8 cellular contexts compared by ENCODE assay signal in the genomic region with DNA sequence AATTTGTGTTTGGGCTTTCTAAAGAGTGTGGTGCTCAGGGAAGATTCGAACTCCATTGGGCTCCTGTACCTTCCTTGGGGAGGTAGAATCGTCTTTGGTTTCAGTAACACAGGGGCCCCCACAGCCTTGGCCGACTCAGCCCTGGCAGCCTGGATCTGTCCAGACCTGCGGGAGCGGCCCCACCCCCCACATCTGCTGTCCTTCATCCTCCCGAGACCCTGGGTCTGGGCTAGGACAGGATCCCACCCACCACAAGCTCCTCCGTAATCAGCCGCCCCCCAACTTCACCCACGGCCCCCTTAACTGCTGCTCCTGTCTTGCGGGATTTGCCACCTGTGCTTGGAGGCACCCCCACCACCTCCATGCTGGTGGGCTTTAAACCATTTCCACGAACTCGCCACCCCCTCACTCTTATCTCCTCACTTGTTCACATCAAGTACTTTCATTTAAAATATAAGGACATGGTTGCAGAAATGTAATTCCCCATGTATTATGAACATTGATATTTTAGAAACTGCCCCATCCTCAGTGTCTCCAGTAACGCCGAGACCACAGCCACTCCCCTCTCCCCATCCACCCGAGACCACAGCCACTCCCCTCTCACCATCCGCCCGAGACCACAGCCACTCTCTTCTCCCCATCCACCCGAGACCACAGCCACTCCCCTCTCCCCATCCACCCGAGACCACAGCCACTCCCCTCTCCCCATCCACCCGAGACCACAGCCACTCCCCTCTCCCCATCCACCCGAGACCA.
DNase-seq lines count a peak whose midpoint lies in the region; ATAC-seq, FAIRE-seq and TF ChIP-seq lines count a peak whose summit lies in the region.
"Not testable (repeated sequence)": the region's sequence is repeated elsewhere in the genome, so short reads cannot be mapped to it uniquely, and the experiment has no call there.

No MANE protein-coding gene starts in this region.

- H3K18ac ChIP-seq in H1 (ENCODE audit: extremely low read depth, low read length) = not testable (repeated sequence)
- peak overlapping the region; percentile 48 for H3K18ac ChIP-seq in neuronal stem cell (ENCODE audit: low read length)

- H2BK15ac ChIP-seq in H1 (ENCODE audit: low read length); neuronal stem cell (ENCODE audit: low read length): not testable (repeated sequence)

- peak overlapping the region in 6 of 7 donors; percentile 48 to 86 (median 72) for H3K27ac Mint-ChIP-seq in CD4-positive, alpha-beta memory T cell
- H3K27ac Mint-ChIP-seq in activated CD8-positive, alpha-beta T cell treated with anti-CD3 and anti-CD28 coated beads, Interleukin-2, amount 10 ng/mL, durations not matched to agents 7 days and 5 days = peak overlapping the region; percentile 15
- peak overlapping the region; percentile 75 for H3K27ac Mint-ChIP-seq in activated naive CD8-positive, alpha-beta T cell treated with anti-CD3 and anti-CD28 coated beads, Interleukin-2, amount 10 ng/mL, durations not matched to agents 7 days and 5 days
- peak overlapping the region; percentile 74 for H3K27ac Mint-ChIP-seq in memory B cell

- H3K36me3 ChIP-seq in CD4-positive, alpha-beta memory T cell (ENCODE audit: insufficient read depth, low read length); HUES48 (ENCODE audit: control insufficient read depth, insufficient read depth, low read length); SJCRH30; H1 (ENCODE audit: control insufficient read depth in 2 of 4, insufficient read depth in 4 of 4, low read length in 3 of 4); neuronal stem cell (replicated peaks in 1 of 2; ENCODE audit: control insufficient read depth in 2 of 2, insufficient read depth in 2 of 2, low read length in 2 of 2): not testable (repeated sequence)

- H3K4me1 Mint-ChIP-seq in CD4-positive, alpha-beta memory T cell = peaks cover 7 to 17% (median 12%) of the 10 kb centered on the region in 4 donors
- H3K4me1 Mint-ChIP-seq in activated CD8-positive, alpha-beta T cell treated with anti-CD3 and anti-CD28 coated beads, Interleukin-2, amount 10 ng/mL, durations not matched to agents 7 days and 5 days (ENCODE audit: low read depth); activated naive CD8-positive, alpha-beta T cell treated with anti-CD3 and anti-CD28 coated beads, Interleukin-2, amount 10 ng/mL, durations not matched to agents 7 days and 5 days; memory B cell: not testable (repeated sequence)

- 74% methylated on average over 20 of the region's 21 CpGs; no CpG with 5 or more reads in 1 of the 2 experiments for WGBS in H1 (ENCODE audit: extremely low coverage in 1 of 2, insufficient coverage in 1 of 2, insufficient read length in 1 of 2, insufficient replicate concordance in 2 of 2, low coverage in 1 of 2, low lambda C conversion rate in 2 of 2, missing lambda C conversion rate in 1 of 2), 2 experiments
- WGBS in neuronal stem cell (ENCODE audit: extremely low coverage in 2 of 2, insufficient read length in 2 of 2, insufficient replicate concordance in 1 of 2), 2 donors = no CpG with 5 or more reads among the region's 21 CpGs

- not testable (repeated sequence) for H3K79me2 ChIP-seq in H1 (ENCODE audit: control insufficient read depth in 1 of 2, insufficient read depth in 2 of 2, low read length in 2 of 2)

- H3K23me2 ChIP-seq in H1 (ENCODE audit: low read depth, low read length) = not testable (repeated sequence)

- not testable (repeated sequence) for TF ChIP-seq RAD21 in H1 (IDR thresholded peaks at IDR 0.05 in 1 of 2, conservative IDR thresholded peaks at IDR 0.05 in 1 of 2; ENCODE audit: low read depth in 2 of 2, low read length in 2 of 2)

- H3K9me3 ChIP-seq in CD4-positive, alpha-beta memory T cell (ENCODE audit: control insufficient read depth in 1 of 2, low read length in 2 of 2); HUES48 (ENCODE audit: control insufficient read depth, insufficient read depth, low read length); SJCRH30 (replicated peaks); H1 (ENCODE audit: insufficient read depth in 2 of 2, low read depth in 1 of 2, low read length in 1 of 2); neuronal stem cell (replicated peaks in 1 of 2; ENCODE audit: control insufficient read depth in 2 of 2, insufficient read depth in 1 of 2, low read depth in 1 of 2, low read length in 2 of 2): not testable (repeated sequence)

- not testable (repeated sequence) for TF ChIP-seq EP300 in H1 (IDR thresholded peaks at IDR 0.05; ENCODE audit: borderline replicate concordance in 1 of 2, low read depth in 2 of 2, low read length in 2 of 2)

- H4K8ac ChIP-seq in H1 (ENCODE audit: extremely low read depth, insufficient read depth, low read length); neuronal stem cell (ENCODE audit: low read depth, low read length): not testable (repeated sequence)

- peak overlapping the region in 3 of 8 donors; percentile 21 to 36 (median 30) for H3K4me3 Mint-ChIP-seq in CD4-positive, alpha-beta memory T cell
- not testable (repeated sequence) for H3K4me3 Mint-ChIP-seq in activated CD8-positive, alpha-beta T cell treated with anti-CD3 and anti-CD28 coated beads, Interleukin-2, amount 10 ng/mL, durations not matched to agents 7 days and 5 days; activated naive CD8-positive, alpha-beta T cell treated with anti-CD3 and anti-CD28 coated beads, Interleukin-2, amount 10 ng/mL, durations not matched to agents 7 days and 5 days; memory B cell

- H3K36me3 Mint-ChIP-seq in CD4-positive, alpha-beta memory T cell; activated CD8-positive, alpha-beta T cell treated with anti-CD3 and anti-CD28 coated beads, Interleukin-2, amount 10 ng/mL, durations not matched to agents 7 days and 5 days (ENCODE audit: low read depth); activated naive CD8-positive, alpha-beta T cell treated with anti-CD3 and anti-CD28 coated beads, Interleukin-2, amount 10 ng/mL, durations not matched to agents 7 days and 5 days; memory B cell: not testable (repeated sequence)

- H2BK12ac ChIP-seq in H1 (ENCODE audit: low read depth, low read length) = peak overlapping the region; percentile 90
- H2BK12ac ChIP-seq in neuronal stem cell (ENCODE audit: low read length) = not testable (repeated sequence)

- H3K4me3 ChIP-seq in CD4-positive, alpha-beta memory T cell (ENCODE audit: low read length in 2 of 2); HUES48 (ENCODE audit: low read depth, low read length); SJCRH30; H1 (ENCODE audit: extremely low read depth in 1 of 4, insufficient read depth in 2 of 4, low read depth in 3 of 4, low read length in 4 of 4); neuronal stem cell (ENCODE audit: low read length in 2 of 2): not testable (repeated sequence)

- H3K27ac ChIP-seq in CD4-positive, alpha-beta memory T cell (ENCODE audit: low read depth, low read length); H1 (ENCODE audit: low read depth, low read length); neuronal stem cell (replicated peaks; ENCODE audit: low read length): not testable (repeated sequence)
- H3K27ac ChIP-seq in HUES48 (ENCODE audit: low read depth, low read length) (peak overlapping the region; percentile 63), SJCRH30 (peak overlapping the region; percentile 72)

- not testable (repeated sequence) for TF ChIP-seq CTCF in H1 (IDR thresholded peaks at IDR 0.05; ENCODE audit: control extremely low read depth in 1 of 3, insufficient read depth in 1 of 3, low read depth in 1 of 3, low read length in 3 of 3)

- CTCF ChIA-PET in CD4-positive, alpha-beta memory T cell (lab: Charles Lee; ENCODE audit: partially characterized antibody); activated CD8-positive, alpha-beta T cell treated with anti-CD3 and anti-CD28 coated beads, Interleukin-2, amount 10 ng/mL, durations not matched to agents 7 days and 5 days (lab: Charles Lee); H1 (lab: Charles Lee; ENCODE audit: partially characterized antibody): not testable (repeated sequence)

- not testable (repeated sequence) for H2AFZ ChIP-seq in H1 (ENCODE audit: low read length); neuronal stem cell (ENCODE audit: low read length)

- not testable (repeated sequence) for H3K27me3 Mint-ChIP-seq in CD4-positive, alpha-beta memory T cell; activated CD8-positive, alpha-beta T cell treated with anti-CD3 and anti-CD28 coated beads, Interleukin-2, amount 10 ng/mL, durations not matched to agents 7 days and 5 days (ENCODE audit: low read depth); activated naive CD8-positive, alpha-beta T cell treated with anti-CD3 and anti-CD28 coated beads, Interleukin-2, amount 10 ng/mL, durations not matched to agents 7 days and 5 days; memory B cell

- not testable (repeated sequence) for H3K79me1 ChIP-seq in H1 (ENCODE audit: low read depth, low read length); neuronal stem cell (ENCODE audit: low read depth, low read length)

- H3K56ac ChIP-seq in H1 (replicated peaks; ENCODE audit: insufficient read length, low read depth, low read length) = not testable (repeated sequence)

- POLR2A ChIA-PET in CD4-positive, alpha-beta memory T cell (lab: Charles Lee; ENCODE audit: partially characterized antibody); activated CD8-positive, alpha-beta T cell treated with anti-CD3 and anti-CD28 coated beads, Interleukin-2, amount 10 ng/mL, durations not matched to agents 7 days and 5 days (lab: Charles Lee); activated naive CD8-positive, alpha-beta T cell treated with anti-CD3 and anti-CD28 coated beads, Interleukin-2, amount 10 ng/mL, durations not matched to agents 7 days and 5 days (lab: Charles Lee); H1 (lab: Charles Lee; ENCODE audit: partially characterized antibody): not testable (repeated sequence)

- H3K9me3 Mint-ChIP-seq in CD4-positive, alpha-beta memory T cell = peaks cover 3 to 25% (median 6%) of the 10 kb centered on the region in 8 donors
- not testable (repeated sequence) for H3K9me3 Mint-ChIP-seq in activated CD8-positive, alpha-beta T cell treated with anti-CD3 and anti-CD28 coated beads, Interleukin-2, amount 10 ng/mL, durations not matched to agents 7 days and 5 days (ENCODE audit: insufficient read depth); memory B cell
- peaks cover 10% of the 10 kb centered on the region for H3K9me3 Mint-ChIP-seq in activated naive CD8-positive, alpha-beta T cell treated with anti-CD3 and anti-CD28 coated beads, Interleukin-2, amount 10 ng/mL, durations not matched to agents 7 days and 5 days

- H3K4ac ChIP-seq in H1 (replicated peaks; ENCODE audit: insufficient read length, low read depth, low read length); neuronal stem cell (ENCODE audit: low read length): not testable (repeated sequence)

- peak in 4 of 5 donors; percentile 19 to 42 (median 38) for DNase-seq in CD4-positive, alpha-beta memory T cell
- DNase-seq in SJCRH30; activated CD8-positive, alpha-beta T cell treated with anti-CD3 and anti-CD28 coated beads, Interleukin-2, amount 10 ng/mL, durations not matched to agents 7 days and 5 days; activated naive CD8-positive, alpha-beta T cell treated with anti-CD3 and anti-CD28 coated beads, Interleukin-2, amount 10 ng/mL, durations not matched to agents 7 days and 5 days; H1 (ENCODE audit: low read depth in 1 of 2, low spot score in 2 of 2); neuronal stem cell (ENCODE audit: low spot score): not testable (repeated sequence)
- DNase-seq in memory B cell (ENCODE audit: low spot score in 2 of 2) = peak in 1 of 2 donors; percentile 5

- FAIRE-seq in H1 (lab: Jason Lieb, UNC) = not testable (repeated sequence)

- peaks cover 18% of the 10 kb centered on the region for H3K4me1 ChIP-seq in CD4-positive, alpha-beta memory T cell (ENCODE audit: insufficient read depth, low read length)
- H3K4me1 ChIP-seq in HUES48 (ENCODE audit: control insufficient read depth, insufficient read depth, low read length) (peaks cover 32% of the 10 kb centered on the region), SJCRH30 (peaks cover 21% of the 10 kb centered on the region), H1 (replicated peaks in 1 of 4; ENCODE audit: control insufficient read depth in 3 of 4, insufficient read depth in 4 of 4, low read length in 3 of 4) (peaks cover 0 to 27% (median 18%) of the 10 kb centered on the region in 4 experiments; a peak in 6 of 7 replicates), neuronal stem cell (ENCODE audit: control insufficient read depth in 2 of 2, insufficient read depth in 1 of 2, low read depth in 1 of 2, low read length in 2 of 2) (peaks cover 16 to 18% of the 10 kb centered on the region in 2 donors)

- intact Hi-C loops in CD4-positive, alpha-beta memory T cell (cut with micrococcal nuclease) = not testable (repeated sequence)

- H3K27me3 ChIP-seq in CD4-positive, alpha-beta memory T cell (ENCODE audit: insufficient read depth, low read length); HUES48 (ENCODE audit: control insufficient read depth, insufficient read depth, low read length); SJCRH30; H1 (replicated peaks in 1 of 4; ENCODE audit: control insufficient read depth in 3 of 4, extremely low read depth in 1 of 4, insufficient read depth in 3 of 4, low read length in 3 of 4); neuronal stem cell (ENCODE audit: control insufficient read depth in 3 of 3, insufficient read depth in 3 of 3, low read depth in 1 of 3, low read length in 3 of 3): not testable (repeated sequence)

- not testable (repeated sequence) for H3K23ac ChIP-seq in H1 (ENCODE audit: insufficient read length); neuronal stem cell (ENCODE audit: low read depth, low read length, poor library complexity)

- peak overlapping the region; percentile 96; the same call in 1 of the 2 replicates for H2BK20ac ChIP-seq in H1 (ENCODE audit: low read length)

- not testable (repeated sequence) for H3K4me2 ChIP-seq in H1 (ENCODE audit: insufficient read depth in 1 of 2, low read depth in 2 of 2, low read length in 2 of 2); neuronal stem cell (ENCODE audit: insufficient read depth, low read length, poor library complexity, severe bottlenecking)

- H4K91ac ChIP-seq in H1 (replicated peaks; ENCODE audit: insufficient read length, low read length); neuronal stem cell (ENCODE audit: low read depth, low read length, poor library complexity): not testable (repeated sequence)

- not testable (repeated sequence) for TF ChIP-seq POLR2A in H1 (IDR thresholded peaks at IDR 0.05; ENCODE audit: control extremely low read depth in 1 of 2, low read depth in 2 of 2, low read length in 2 of 2)

- peak overlapping the region; percentile 66; the same call in 1 of the 2 replicates for H2BK5ac ChIP-seq in H1 (ENCODE audit: low read depth, low read length)
- H2BK5ac ChIP-seq in neuronal stem cell (ENCODE audit: low read length) = not testable (repeated sequence)

- not testable (repeated sequence) for ATAC-seq in activated CD8-positive, alpha-beta T cell treated with anti-CD3 and anti-CD28 coated beads, Interleukin-2, amount 10 ng/mL, durations not matched to agents 7 days and 5 days; activated naive CD8-positive, alpha-beta T cell treated with anti-CD3 and anti-CD28 coated beads, Interleukin-2, amount 10 ng/mL, durations not matched to agents 7 days and 5 days (ENCODE audit: low read depth); memory B cell (ENCODE audit: low read depth)

- not testable (repeated sequence) for H3K14ac ChIP-seq in H1 (ENCODE audit: insufficient read length)
- H3K14ac ChIP-seq in neuronal stem cell (ENCODE audit: low read length) = peak overlapping the region; percentile 56

- H2AK5ac ChIP-seq in H1 (ENCODE audit: low read depth, low read length); neuronal stem cell (ENCODE audit: low read depth, low read length): not testable (repeated sequence)

- H4K5ac ChIP-seq in H1 (ENCODE audit: insufficient read length, low read depth, low read length) = not testable (repeated sequence)

- H3K9ac ChIP-seq in HUES48 (ENCODE audit: low read depth, low read length); H1 (replicated peaks in 1 of 4; ENCODE audit: extremely low read depth in 1 of 4, low read depth in 3 of 4, low read length in 3 of 4); neuronal stem cell (ENCODE audit: low read depth, low read length, poor library complexity): not testable (repeated sequence)

- H2BK120ac ChIP-seq in H1 (replicated peaks; ENCODE audit: low read depth, low read length); neuronal stem cell (ENCODE audit: low read depth, low read length): not testable (repeated sequence)

- H4K20me1 ChIP-seq in H1 (replicated peaks in 1 of 2; ENCODE audit: control insufficient read depth in 1 of 2, insufficient read depth in 2 of 2, low read length in 2 of 2) = not testable (repeated sequence)

Comparison
In these comparisons a context has a peak if more than half of its experiments do, and no peak if none do; other contexts are left out.
1. H3K27ac Mint-ChIP-seq: peak in every context shown above with its lines; median percentile 75 in activated naive CD8-positive, alpha-beta T cell treated with anti-CD3 and anti-CD28 coated beads, Interleukin-2, amount 10 ng/mL, durations not matched to agents 7 days and 5 days; 74 in memory B cell; 72 in CD4-positive, alpha-beta memory T cell; 15 in activated CD8-positive, alpha-beta T cell treated with anti-CD3 and anti-CD28 coated beads, Interleukin-2, amount 10 ng/mL, durations not matched to agents 7 days and 5 days.